Comparison of ENCODE assay signal across 1 cellular context in genomic region chr1:9340864-9341263, GRCh38.
TF ChIP-seq lines count a peak whose summit lies in the region.

No MANE protein-coding gene starts in this region.

TF ChIP-seq in WTC11, 78 proteins besides CTCF, POLR2A, EP300 and RAD21 (continued from another document):
- no peak for TF ChIP-seq ZNF423 (CRISPR knock-in tag; IDR thresholded peaks at IDR 0.05)
- no peak for TF ChIP-seq E2F1 (CRISPR knock-in tag; IDR thresholded peaks at IDR 0.05)
- TF ChIP-seq NR1H2 (CRISPR knock-in tag; IDR thresholded peaks at IDR 0.05): no peak
- TF ChIP-seq GTF2I (CRISPR knock-in tag; conservative IDR thresholded peaks at IDR 0.05): no peak
- no peak for TF ChIP-seq RELA (CRISPR knock-in tag; IDR thresholded peaks at IDR 0.05; ENCODE audit: borderline replicate concordance)
- TF ChIP-seq, protein P1, sequence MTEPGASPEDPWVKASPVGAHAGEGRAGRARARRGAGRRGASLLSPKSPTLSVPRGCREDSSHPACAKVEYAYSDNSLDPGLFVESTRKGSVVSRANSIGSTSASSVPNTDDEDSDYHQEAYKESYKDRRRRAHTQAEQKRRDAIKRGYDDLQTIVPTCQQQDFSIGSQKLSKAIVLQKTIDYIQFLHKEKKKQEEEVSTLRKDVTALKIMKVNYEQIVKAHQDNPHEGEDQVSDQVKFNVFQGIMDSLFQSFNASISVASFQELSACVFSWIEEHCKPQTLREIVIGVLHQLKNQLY (CRISPR knock-in tag; IDR thresholded peaks at IDR 0.05): no peak
- no peak for TF ChIP-seq AR (CRISPR knock-in tag; IDR thresholded peaks at IDR 0.05)
- no peak for TF ChIP-seq JAZF1 (CRISPR knock-in tag; IDR thresholded peaks at IDR 0.05)
- TF ChIP-seq PREB (CRISPR knock-in tag; IDR thresholded peaks at IDR 0.05; ENCODE audit: borderline replicate concordance): no peak
